ENCODE assay signal across 25 cellular contexts in the genomic region with DNA sequence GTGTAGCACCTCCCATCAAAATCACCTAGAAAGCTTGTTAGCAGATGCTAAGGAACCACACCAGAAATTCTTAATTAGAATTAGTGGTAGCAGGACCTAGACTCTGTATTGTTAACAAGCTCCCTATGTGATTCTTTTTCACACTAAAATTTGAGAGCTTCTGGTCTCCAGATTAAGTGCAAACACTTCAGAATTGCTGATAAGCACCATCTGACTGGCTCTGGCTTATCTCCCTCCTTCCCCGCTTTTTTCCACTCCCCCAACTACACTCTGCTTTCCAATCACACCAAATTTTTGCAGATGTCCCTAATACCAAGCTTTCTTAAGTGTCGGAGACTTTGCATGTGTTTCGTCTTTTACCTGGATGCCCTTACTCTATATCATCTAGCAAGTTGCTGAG.
"Had no signal": no experiment of that assay in that cellular context is flagged by ENCODE, and none has a peak within 500 bp of the region (broad histone marks: within the 10 kb centered on the region; RNA-seq: fewer than 3 reads in every experiment).

No MANE protein-coding gene starts in this region.

- H3K36me3 ChIP-seq: ascending aorta, breast epithelium had no signal

- DNase-seq: activated CD4-positive, alpha-beta memory T cell treated with anti-CD3 and anti-CD28 coated beads, Interleukin-2, amount 10 ng/mL, durations not matched to agents 7 days and 5 days; activated CD4-positive, alpha-beta T cell treated with anti-CD3 and anti-CD28 coated beads for 1 hour; activated CD4-positive, alpha-beta T cell treated with anti-CD3 and anti-CD28 coated beads for 4 hours; activated CD4-positive, alpha-beta T cell treated with anti-CD3 and anti-CD28 coated beads, Interleukin-2, amount 10 ng/mL, durations not matched to agents 7 days and 5 days; activated CD4-positive, alpha-beta T cell treated with anti-CD3 and anti-CD28 coated beads, Interleukin-2, amount 50 U/mL, for 4 hours; activated CD8-positive, alpha-beta memory T cell treated with anti-CD3 and anti-CD28 coated beads, Interleukin-2, amount 50 U/mL, for 48 hours; activated gamma-delta T cell; activated naive CD4-positive, alpha-beta T cell; activated naive CD4-positive, alpha-beta T cell treated with anti-CD3 and anti-CD28 coated beads, Interleukin-2, amount 10 ng/mL, durations not matched to agents 7 days and 5 days; activated naive CD8-positive, alpha-beta T cell treated with anti-CD3 and anti-CD28 coated beads, Interleukin-2, amount 10 ng/mL, durations not matched to agents 7 days and 5 days; activated T-cell treated with anti-CD3 and anti-CD28 coated beads for 4 hours; activated T-cell treated with anti-CD3 and anti-CD28 coated beads, Interleukin-2, amount 50 U/mL, for 24 hours; activated T-cell treated with anti-CD3 and anti-CD28 coated beads, Interleukin-2, amount 50 U/mL, for 72 hours; dorsolateral prefrontal cortex; effector memory CD4-positive, alpha-beta T cell; endodermal cell; foreskin fibroblast; head of caudate nucleus; hippocampal formation had no signal

- H3K4me1 ChIP-seq: ascending aorta, breast epithelium had no signal

- H3K27ac ChIP-seq: ascending aorta, breast epithelium, coronary artery, dorsolateral prefrontal cortex had no signal

- H3K4me3 ChIP-seq: ascending aorta, breast epithelium, coronary artery, dorsolateral prefrontal cortex had no signal

- ATAC-seq: activated naive CD4-positive, alpha-beta T cell treated with anti-CD3 and anti-CD28 coated beads, Interleukin-2, amount 50 U/mL, for 72 hours; activated T-cell treated with anti-CD3 and anti-CD28 coated beads, Interleukin-2, amount 50 U/mL, for 72 hours; esophagus mucosa; WTC11 had no signal

- H3K9me3 ChIP-seq: ascending aorta, breast epithelium had no signal

- H3K27me3 ChIP-seq: ascending aorta, breast epithelium had no signal
